In the genomic region with DNA sequence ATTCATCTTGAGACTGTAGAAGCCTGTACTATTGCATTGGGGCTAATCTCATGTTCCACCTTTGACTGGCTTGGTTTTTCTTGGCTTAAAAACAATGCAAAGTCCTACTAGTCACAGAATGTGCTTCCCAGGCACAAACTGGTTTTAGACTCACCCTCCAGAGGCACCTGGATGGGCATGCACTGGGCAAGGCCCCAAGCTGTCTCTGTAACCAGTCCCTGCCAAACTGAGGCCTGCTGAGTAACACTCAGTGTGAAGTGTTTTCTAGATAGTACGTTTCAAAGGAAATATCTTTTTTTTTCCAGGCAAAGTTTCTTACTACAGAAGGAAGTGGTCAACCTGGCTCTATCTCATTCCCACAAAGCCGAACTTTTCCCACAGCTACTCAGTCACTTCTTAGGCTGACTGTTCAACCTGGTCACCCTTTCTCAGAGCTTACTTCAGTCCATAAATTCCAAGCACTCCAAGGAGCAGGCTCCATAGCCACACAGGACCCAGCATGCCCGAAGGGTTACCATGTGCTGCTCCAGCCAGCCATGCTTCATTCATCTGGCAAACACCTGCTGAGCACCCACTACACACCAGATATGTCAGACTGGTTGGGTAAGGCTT, we compare ENCODE assay signal across 1 cellular context.
TF ChIP-seq lines count a peak whose summit lies in the region.

No MANE protein-coding gene starts in this region.

TF ChIP-seq in GM23338, 12 proteins besides CTCF, POLR2A, EP300 and RAD21 (continued from another document):
- TF ChIP-seq, protein P1, sequence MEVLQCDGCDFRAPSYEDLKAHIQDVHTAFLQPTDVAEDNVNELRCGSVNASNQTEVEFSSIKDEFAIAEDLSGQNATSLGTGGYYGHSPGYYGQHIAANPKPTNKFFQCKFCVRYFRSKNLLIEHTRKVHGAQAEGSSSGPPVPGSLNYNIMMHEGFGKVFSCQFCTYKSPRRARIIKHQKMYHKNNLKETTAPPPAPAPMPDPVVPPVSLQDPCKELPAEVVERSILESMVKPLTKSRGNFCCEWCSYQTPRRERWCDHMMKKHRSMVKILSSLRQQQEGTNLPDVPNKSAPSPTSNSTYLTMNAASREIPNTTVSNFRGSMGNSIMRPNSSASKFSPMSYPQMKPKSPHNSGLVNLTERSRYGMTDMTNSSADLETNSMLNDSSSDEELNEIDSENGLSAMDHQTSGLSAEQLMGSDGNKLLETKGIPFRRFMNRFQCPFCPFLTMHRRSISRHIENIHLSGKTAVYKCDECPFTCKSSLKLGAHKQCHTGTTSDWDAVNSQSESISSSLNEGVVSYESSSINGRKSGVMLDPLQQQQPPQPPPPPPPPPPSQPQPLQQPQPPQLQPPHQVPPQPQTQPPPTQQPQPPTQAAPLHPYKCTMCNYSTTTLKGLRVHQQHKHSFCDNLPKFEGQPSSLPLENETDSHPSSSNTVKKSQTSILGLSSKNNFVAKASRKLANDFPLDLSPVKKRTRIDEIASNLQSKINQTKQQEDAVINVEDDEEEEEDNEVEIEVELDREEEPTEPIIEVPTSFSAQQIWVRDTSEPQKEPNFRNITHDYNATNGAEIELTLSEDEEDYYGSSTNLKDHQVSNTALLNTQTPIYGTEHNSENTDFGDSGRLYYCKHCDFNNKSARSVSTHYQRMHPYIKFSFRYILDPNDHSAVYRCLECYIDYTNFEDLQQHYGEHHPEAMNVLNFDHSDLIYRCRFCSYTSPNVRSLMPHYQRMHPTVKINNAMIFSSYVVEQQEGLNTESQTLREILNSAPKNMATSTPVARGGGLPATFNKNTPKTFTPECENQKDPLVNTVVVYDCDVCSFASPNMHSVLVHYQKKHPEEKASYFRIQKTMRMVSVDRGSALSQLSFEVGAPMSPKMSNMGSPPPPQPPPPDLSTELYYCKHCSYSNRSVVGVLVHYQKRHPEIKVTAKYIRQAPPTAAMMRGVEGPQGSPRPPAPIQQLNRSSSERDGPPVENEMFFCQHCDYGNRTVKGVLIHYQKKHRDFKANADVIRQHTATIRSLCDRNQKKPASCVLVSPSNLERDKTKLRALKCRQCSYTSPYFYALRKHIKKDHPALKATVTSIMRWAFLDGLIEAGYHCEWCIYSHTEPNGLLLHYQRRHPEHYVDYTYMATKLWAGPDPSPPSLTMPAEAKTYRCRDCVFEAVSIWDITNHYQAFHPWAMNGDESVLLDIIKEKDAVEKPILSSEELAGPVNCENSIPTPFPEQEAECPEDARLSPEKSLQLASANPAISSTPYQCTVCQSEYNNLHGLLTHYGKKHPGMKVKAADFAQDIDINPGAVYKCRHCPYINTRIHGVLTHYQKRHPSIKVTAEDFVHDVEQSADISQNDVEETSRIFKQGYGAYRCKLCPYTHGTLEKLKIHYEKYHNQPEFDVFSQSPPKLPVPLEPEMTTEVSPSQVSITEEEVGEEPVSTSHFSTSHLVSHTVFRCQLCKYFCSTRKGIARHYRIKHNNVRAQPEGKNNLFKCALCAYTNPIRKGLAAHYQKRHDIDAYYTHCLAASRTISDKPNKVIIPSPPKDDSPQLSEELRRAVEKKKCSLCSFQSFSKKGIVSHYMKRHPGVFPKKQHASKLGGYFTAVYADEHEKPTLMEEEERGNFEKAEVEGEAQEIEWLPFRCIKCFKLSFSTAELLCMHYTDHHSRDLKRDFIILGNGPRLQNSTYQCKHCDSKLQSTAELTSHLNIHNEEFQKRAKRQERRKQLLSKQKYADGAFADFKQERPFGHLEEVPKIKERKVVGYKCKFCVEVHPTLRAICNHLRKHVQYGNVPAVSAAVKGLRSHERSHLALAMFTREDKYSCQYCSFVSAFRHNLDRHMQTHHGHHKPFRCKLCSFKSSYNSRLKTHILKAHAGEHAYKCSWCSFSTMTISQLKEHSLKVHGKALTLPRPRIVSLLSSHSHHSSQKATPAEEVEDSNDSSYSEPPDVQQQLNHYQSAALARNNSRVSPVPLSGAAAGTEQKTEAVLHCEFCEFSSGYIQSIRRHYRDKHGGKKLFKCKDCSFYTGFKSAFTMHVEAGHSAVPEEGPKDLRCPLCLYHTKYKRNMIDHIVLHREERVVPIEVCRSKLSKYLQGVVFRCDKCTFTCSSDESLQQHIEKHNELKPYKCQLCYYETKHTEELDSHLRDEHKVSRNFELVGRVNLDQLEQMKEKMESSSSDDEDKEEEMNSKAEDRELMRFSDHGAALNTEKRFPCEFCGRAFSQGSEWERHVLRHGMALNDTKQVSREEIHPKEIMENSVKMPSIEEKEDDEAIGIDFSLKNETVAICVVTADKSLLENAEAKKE (CRISPR knock-in tag; IDR thresholded peaks at IDR 0.05), result no peak
- TF ChIP-seq ZNF114 (CRISPR knock-in tag; IDR thresholded peaks at IDR 0.05) (no peak), EZH2phosphoT487 (IDR thresholded peaks at IDR 0.05; ENCODE audit: unreplicated experiment) (no peak), NANOG (IDR thresholded peaks at IDR 0.05; ENCODE audit: borderline replicate concordance) (no peak)
- TF ChIP-seq, protein P2, sequence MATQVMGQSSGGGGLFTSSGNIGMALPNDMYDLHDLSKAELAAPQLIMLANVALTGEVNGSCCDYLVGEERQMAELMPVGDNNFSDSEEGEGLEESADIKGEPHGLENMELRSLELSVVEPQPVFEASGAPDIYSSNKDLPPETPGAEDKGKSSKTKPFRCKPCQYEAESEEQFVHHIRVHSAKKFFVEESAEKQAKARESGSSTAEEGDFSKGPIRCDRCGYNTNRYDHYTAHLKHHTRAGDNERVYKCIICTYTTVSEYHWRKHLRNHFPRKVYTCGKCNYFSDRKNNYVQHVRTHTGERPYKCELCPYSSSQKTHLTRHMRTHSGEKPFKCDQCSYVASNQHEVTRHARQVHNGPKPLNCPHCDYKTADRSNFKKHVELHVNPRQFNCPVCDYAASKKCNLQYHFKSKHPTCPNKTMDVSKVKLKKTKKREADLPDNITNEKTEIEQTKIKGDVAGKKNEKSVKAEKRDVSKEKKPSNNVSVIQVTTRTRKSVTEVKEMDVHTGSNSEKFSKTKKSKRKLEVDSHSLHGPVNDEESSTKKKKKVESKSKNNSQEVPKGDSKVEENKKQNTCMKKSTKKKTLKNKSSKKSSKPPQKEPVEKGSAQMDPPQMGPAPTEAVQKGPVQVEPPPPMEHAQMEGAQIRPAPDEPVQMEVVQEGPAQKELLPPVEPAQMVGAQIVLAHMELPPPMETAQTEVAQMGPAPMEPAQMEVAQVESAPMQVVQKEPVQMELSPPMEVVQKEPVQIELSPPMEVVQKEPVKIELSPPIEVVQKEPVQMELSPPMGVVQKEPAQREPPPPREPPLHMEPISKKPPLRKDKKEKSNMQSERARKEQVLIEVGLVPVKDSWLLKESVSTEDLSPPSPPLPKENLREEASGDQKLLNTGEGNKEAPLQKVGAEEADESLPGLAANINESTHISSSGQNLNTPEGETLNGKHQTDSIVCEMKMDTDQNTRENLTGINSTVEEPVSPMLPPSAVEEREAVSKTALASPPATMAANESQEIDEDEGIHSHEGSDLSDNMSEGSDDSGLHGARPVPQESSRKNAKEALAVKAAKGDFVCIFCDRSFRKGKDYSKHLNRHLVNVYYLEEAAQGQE (IDR thresholded peaks at IDR 0.05; ENCODE audit: unreplicated experiment), result no peak
